In genomic region chr6:118660218-118660569, GRCh38 we compare ENCODE assay signal across 8 cellular contexts. TPM values are rescaled to one million over a fixed set of nuclear protein-coding genes. Genes with fewer than 3 reads are reported as not detected.
DNase-seq lines count a peak whose midpoint lies in the region; ATAC-seq and TF ChIP-seq lines count a peak whose summit lies in the region.

No MANE protein-coding gene starts in this region.

- intact Hi-C loops in CD4-positive, alpha-beta memory T cell (cut with micrococcal nuclease) = loop anchor here (1.0 kb wide), 1 partner anchor 9 kb away; the partner anchor contains the start of gene CEP85L
- intact Hi-C loops in tibial artery (cut with DNase I; ENCODE audit: low total_unique reads) = no loop called here

- peak overlapping the region; percentile 54 for H3K4me2 ChIP-seq in hepatocyte

- H3K36me3 ChIP-seq in CD4-positive, alpha-beta memory T cell (ENCODE audit: insufficient read depth, low read length) = no peaks in the 10 kb centered on the region
- no peaks in the 10 kb centered on the region for H3K36me3 ChIP-seq in hepatocyte (replicated peaks; ENCODE audit: insufficient read depth, low read depth)
- H3K36me3 ChIP-seq in tibial artery = no peaks in the 10 kb centered on the region

- H3K4me3 ChIP-seq in CD4-positive, alpha-beta memory T cell (ENCODE audit: low read length in 2 of 2) = no peak overlapping the region
- H3K4me3 ChIP-seq in hepatocyte (no peak overlapping the region), tibial artery (no peak overlapping the region)

- H3K27me3 ChIP-seq in CD4-positive, alpha-beta memory T cell (ENCODE audit: insufficient read depth, low read length) = no peaks in the 10 kb centered on the region
- no peaks in the 10 kb centered on the region for H3K27me3 ChIP-seq in hepatocyte
- no peaks in the 10 kb centered on the region for H3K27me3 ChIP-seq in tibial artery

- H3K4me3 Mint-ChIP-seq in CD4-positive, alpha-beta memory T cell = peak overlapping the region in 6 of 8 donors; percentile 46 to 76 (median 55)

- no peak for ATAC-seq in GM21515 (IDR thresholded peaks at IDR 0.05; ENCODE audit: unreplicated experiment)
- ATAC-seq in GM18517 (IDR thresholded peaks at IDR 0.05; ENCODE audit: unreplicated experiment) = no peak

- H3K9me3 Mint-ChIP-seq in CD4-positive, alpha-beta memory T cell = peaks cover 0 to 1% (median 0%) of the 10 kb centered on the region in 8 donors

- H3K79me2 ChIP-seq in hepatocyte = no peaks in the 10 kb centered on the region

- DNase-seq in CD4-positive, alpha-beta memory T cell = peak; percentile 67 to 82 (median 69)
- DNase-seq in NCI-H187 treated with DMSO at 0.1 percent for 48 hours (lab: John Stamatoyannopoulos, UW) = peak; percentile 83
- DNase-seq in activated CD4-positive, alpha-beta T cell treated with anti-CD3 and anti-CD28 coated beads, Interleukin-2, amount 50 U/mL, for 1 hour = peak; percentile 55
- peak; percentile 50 for DNase-seq in hepatocyte (ENCODE audit: low spot score)
- DNase-seq in tibial artery = no peak
- no peak for DNase-seq in OCI-M2 (lab: John Stamatoyannopoulos, UW; ENCODE audit: unreplicated experiment)

- peak overlapping the region; percentile 68 to 89 (median 84) for H3K27ac Mint-ChIP-seq in CD4-positive, alpha-beta memory T cell

- POLR2A ChIA-PET in CD4-positive, alpha-beta memory T cell (lab: Charles Lee; ENCODE audit: partially characterized antibody) = interaction anchor here (0.6 to 5.7 kb wide), 4 partner anchors 9 to 269 kb away, joined by 3 to 64 read pairs (median 5); partner anchors contain the start of gene CEP85L

- no peak overlapping the region for H3K27ac ChIP-seq in CD4-positive, alpha-beta memory T cell (ENCODE audit: low read depth, low read length)
- H3K27ac ChIP-seq in hepatocyte (peak overlapping the region; percentile 59), tibial artery (no peak overlapping the region)

- no peaks in the 10 kb centered on the region for H3K9me2 ChIP-seq in hepatocyte (replicated peaks; ENCODE audit: insufficient read depth)

- CTCF ChIA-PET in CD4-positive, alpha-beta memory T cell (lab: Charles Lee; ENCODE audit: partially characterized antibody) = interaction anchor here (0.7 to 3.7 kb wide), 3 partner anchors 37 to 119 kb away, joined by 3 to 12 read pairs (median 4); no protein-coding TSS in a partner anchor

- no peak for TF ChIP-seq CTCF in hepatocyte (IDR thresholded peaks at IDR 0.05; ENCODE audit: poor library complexity)
- no peak for TF ChIP-seq CTCF in tibial artery (IDR thresholded peaks at IDR 0.05)

- H3K9me3 ChIP-seq in CD4-positive, alpha-beta memory T cell (ENCODE audit: control insufficient read depth in 1 of 2, low read length in 2 of 2) = no peaks in the 10 kb centered on the region
- H3K9me3 ChIP-seq in hepatocyte (ENCODE audit: low read depth) = no peaks in the 10 kb centered on the region
- H3K9me3 ChIP-seq in tibial artery = no peaks in the 10 kb centered on the region

- no peaks in the 10 kb centered on the region for H4K20me1 ChIP-seq in hepatocyte (ENCODE audit: insufficient read depth, poor library complexity, severe bottlenecking)

- H3K4me1 ChIP-seq in CD4-positive, alpha-beta memory T cell (ENCODE audit: insufficient read depth, low read length) = peaks cover 59% of the 10 kb centered on the region
- H3K4me1 ChIP-seq in hepatocyte (ENCODE audit: insufficient read depth) = peaks cover 15% of the 10 kb centered on the region
- H3K4me1 ChIP-seq in tibial artery = peaks cover 0 to 13% (median 5%) of the 10 kb centered on the region in 4 donors

- H2AFZ ChIP-seq in hepatocyte = no peak overlapping the region

- no peaks in the 10 kb centered on the region for H3K27me3 Mint-ChIP-seq in CD4-positive, alpha-beta memory T cell

- peaks cover 4 to 17% of the 10 kb centered on the region in 2 donors for H3K36me3 Mint-ChIP-seq in CD4-positive, alpha-beta memory T cell

- H3K4me1 Mint-ChIP-seq in CD4-positive, alpha-beta memory T cell = peaks cover 49 to 71% (median 59%) of the 10 kb centered on the region in 4 donors

RNA-seq across cellular contexts. Expression of gene CEP85L, which starts 8.8 kb away (rescaled TPM):
- total RNA-seq in CD4-positive, alpha-beta memory T cell = 10 to 100 TPM; 64.9 to 71.1 TPM
- 10 to 100 TPM; 32.7 to 35.9 TPM for polyA plus RNA-seq in CD4-positive, alpha-beta memory T cell
- total RNA-seq in hepatocyte = 38.5 and 40.2 TPM in 2 replicates
- polyA plus RNA-seq in hepatocyte = 17.8 and 26.3 TPM in 2 replicates

Comparison
In these comparisons a context has a peak if more than half of its experiments do, and no peak if none do; other contexts are left out.
1. DNase-seq: peak in CD4-positive, alpha-beta memory T cell (5 of 5), NCI-H187 treated with DMSO at 0.1 percent for 48 hours (single experiment), activated CD4-positive, alpha-beta T cell treated with anti-CD3 and anti-CD28 coated beads, Interleukin-2, amount 50 U/mL, for 1 hour (single experiment) and hepatocyte (single experiment); none in tibial artery (0 of 2) and OCI-M2 (single experiment).